In genomic region chr2:99775585-99775984, GRCh38 we compare ENCODE assay signal across 18 cellular contexts.
A peak's percentile ranks its signal among the peaks of the same experiment; 100 is the strongest.
DNase-seq lines count a peak whose midpoint lies in the region; ATAC-seq and TF ChIP-seq lines count a peak whose summit lies in the region.
"Had no signal": no experiment of that assay in that cellular context is flagged by ENCODE, and none has a peak within 500 bp of the region (broad histone marks: within the 10 kb centered on the region; RNA-seq: fewer than 3 reads in every experiment).

No MANE protein-coding gene starts in this region.

- no peak overlapping the region for H3K4me3 ChIP-seq in DOHH2 (ENCODE audit: low read length)
- no peak overlapping the region for H3K4me3 ChIP-seq in fibroblast of mammary gland (ENCODE audit: control insufficient read depth, low read depth, low read length)
- no peak overlapping the region for H3K4me3 ChIP-seq in osteoblast (ENCODE audit: insufficient read depth, low read length)
- H3K4me3 ChIP-seq: BLaER1 treated with 17β-estradiol and CSF1 and Interleukin-3, amounts not matched to agents 10 nM and 100 nM; sigmoid colon had no signal

- H3K9me2 ChIP-seq in DOHH2 (replicated peaks; ENCODE audit: control insufficient read depth, low read length), result no peaks in the 10 kb centered on the region

- ATAC-seq in HG02642 (IDR thresholded peaks at IDR 0.05; ENCODE audit: poor library complexity, unreplicated experiment) (no peak), GM21825 (IDR thresholded peaks at IDR 0.05; ENCODE audit: unreplicated experiment) (no peak), GM21717 (IDR thresholded peaks at IDR 0.05; ENCODE audit: unreplicated experiment) (no peak)
- ATAC-seq: activated CD4-positive, alpha-beta T cell treated with anti-CD3 and anti-CD28 coated beads for 36 hours; left cardiac atrium had no signal

- H3K9me3 ChIP-seq in DOHH2 (ENCODE audit: control insufficient read depth, insufficient read depth, low read length), result no peaks in the 10 kb centered on the region
- no peaks in the 10 kb centered on the region for H3K9me3 ChIP-seq in osteoblast (ENCODE audit: low read depth, low read length)

- peaks cover 10% of the 10 kb centered on the region for H3F3A ChIP-seq in DOHH2 (ENCODE audit: control insufficient read depth, insufficient read depth)

- H4K20me1 ChIP-seq in DOHH2 (ENCODE audit: control insufficient read depth, insufficient read depth, low read depth, low read length) (no peaks in the 10 kb centered on the region), osteoblast (ENCODE audit: insufficient read depth, low read length) (no peaks in the 10 kb centered on the region)

- H3K27me3 ChIP-seq in DOHH2 (ENCODE audit: control insufficient read depth, low read length) (no peaks in the 10 kb centered on the region), osteoblast (ENCODE audit: insufficient read depth, low read length) (no peaks in the 10 kb centered on the region)
- H3K27me3 ChIP-seq: BLaER1 treated with 17β-estradiol and CSF1 and Interleukin-3, amounts not matched to agents 10 nM and 100 nM; sigmoid colon had no signal

- H2AFZ ChIP-seq in osteoblast (ENCODE audit: low read length), result no peak overlapping the region

- H3K36me3 ChIP-seq in DOHH2 (ENCODE audit: control insufficient read depth, low read length) (no peaks in the 10 kb centered on the region; the same call in 1 of the 2 replicates), osteoblast (ENCODE audit: insufficient read depth, low read length) (no peaks in the 10 kb centered on the region)
- H3K36me3 ChIP-seq: sigmoid colon had no signal

- TF ChIP-seq CTCF in DOHH2 (IDR thresholded peaks at IDR 0.05; ENCODE audit: low read depth, low read length, poor library complexity, severe bottlenecking) (no peak), fibroblast of mammary gland (conservative IDR thresholded peaks at IDR 0.05; ENCODE audit: control insufficient read depth, insufficient read depth, low read depth, low read length) (no peak), osteoblast (IDR thresholded peaks at IDR 0.05; ENCODE audit: extremely low read depth, low read depth, low read length) (no peak)

- H3K27ac ChIP-seq in DOHH2 (ENCODE audit: low read depth, low read length) (no peak overlapping the region), osteoblast (ENCODE audit: low read depth, low read length) (peak overlapping the region; percentile 50)
- H3K27ac ChIP-seq: BLaER1 treated with 17β-estradiol and CSF1 and Interleukin-3, amounts not matched to agents 10 nM and 100 nM; sigmoid colon had no signal

- H3K4me2 ChIP-seq in DOHH2 (ENCODE audit: low read length), result peak overlapping the region; percentile 12; the same call in 1 of the 2 replicates
- peak overlapping the region; percentile 62 for H3K4me2 ChIP-seq in osteoblast (ENCODE audit: insufficient read depth, low read length)

- no peaks in the 10 kb centered on the region for H3K79me2 ChIP-seq in DOHH2 (ENCODE audit: control insufficient read depth, low read length)
- H3K79me2 ChIP-seq in osteoblast (ENCODE audit: insufficient read depth, low read length), result no peaks in the 10 kb centered on the region

- DNase-seq in NCI-H226 (peak; percentile 26), fibroblast of mammary gland (ENCODE audit: low read depth) (peak; percentile 72), osteoblast (ENCODE audit: insufficient read length, low spot score, missing footprints) (peak; percentile 82), UCSD-AML1 (lab: John Stamatoyannopoulos, UW; ENCODE audit: unreplicated experiment) (no peak)
- DNase-seq: activated CD4-positive, alpha-beta T cell treated with anti-CD3 and anti-CD28 coated beads for 36 hours; activated naive CD4-positive, alpha-beta T cell treated with anti-CD3 and anti-CD28 coated beads, Interleukin-2, amount 10 ng/mL, durations not matched to agents 7 days and 5 days; dermis blood vessel endothelial cell; hippocampal formation; left cardiac atrium; NCI-H146; occipital lobe; SHP77 treated with DMSO at 0.1 percent for 48 hours; sigmoid colon had no signal

- peaks cover 54% of the 10 kb centered on the region for H3K4me1 ChIP-seq in DOHH2 (ENCODE audit: control insufficient read depth, low read length)
- H3K4me1 ChIP-seq in osteoblast (ENCODE audit: insufficient read depth, low read length), result peaks cover 8% of the 10 kb centered on the region
